2 cellular contexts compared by ENCODE assay signal in genomic region chr14:100548295-100548655, GRCh38.
TF ChIP-seq lines count a peak whose summit lies in the region.

No MANE protein-coding gene starts in this region.

TF ChIP-seq in H1, 55 proteins besides CTCF, POLR2A, EP300 and RAD21:
- TF ChIP-seq USF2 (IDR thresholded peaks at IDR 0.05; ENCODE audit: low read length) (no peak), NANOG (IDR thresholded peaks at IDR 0.05; ENCODE audit: insufficient read depth, low read depth, low read length, poor library complexity, severe bottlenecking) (no peak), GTF2F1 (IDR thresholded peaks at IDR 0.05; ENCODE audit: borderline replicate concordance, low read depth, low read length) (no peak), CHD2 (IDR thresholded peaks at IDR 0.05; ENCODE audit: low read length) (no peak), KDM4A (IDR thresholded peaks at IDR 0.05; ENCODE audit: low read depth, low read length, severe bottlenecking) (no peak), GABPA (IDR thresholded peaks at IDR 0.05; ENCODE audit: borderline replicate concordance, insufficient read depth, low read length) (no peak), TCF12 (IDR thresholded peaks at IDR 0.05; ENCODE audit: low read depth, low read length) (no peak), TBP (IDR thresholded peaks at IDR 0.05; ENCODE audit: low read depth, low read length) (no peak), SIX5 (IDR thresholded peaks at IDR 0.05; ENCODE audit: low read depth, low read length) (no peak)

TF ChIP-seq in HEK293T, 16 proteins besides CTCF, POLR2A, EP300 and RAD21 (continued from another document):
- no peak for TF ChIP-seq PKNOX1 (IDR thresholded peaks at IDR 0.05)
- no peak for TF ChIP-seq FOXA1 (IDR thresholded peaks at IDR 0.05)
- no peak for TF ChIP-seq L3MBTL2 (conservative IDR thresholded peaks at IDR 0.05)
- no peak for TF ChIP-seq ARNT (IDR thresholded peaks at IDR 0.05)
- TF ChIP-seq LEF1 (IDR thresholded peaks at IDR 0.05; ENCODE audit: borderline replicate concordance) = no peak
- no peak for TF ChIP-seq HDGF (IDR thresholded peaks at IDR 0.05; ENCODE audit: borderline replicate concordance)
- TF ChIP-seq ELF4 (IDR thresholded peaks at IDR 0.05) = no peak
- no peak for TF ChIP-seq NFRKB (IDR thresholded peaks at IDR 0.05)
- TF ChIP-seq ZNF384 (IDR thresholded peaks at IDR 0.05) = no peak
- TF ChIP-seq TARDBP (IDR thresholded peaks at IDR 0.05) = no peak
- no peak for TF ChIP-seq FOXM1 (IDR thresholded peaks at IDR 0.05; ENCODE audit: borderline replicate concordance)
- no peak for TF ChIP-seq CTBP1 (IDR thresholded peaks at IDR 0.05; ENCODE audit: borderline replicate concordance)
- no peak for TF ChIP-seq FOXK2 (IDR thresholded peaks at IDR 0.05)
